ENCODE assay signal across 12 cellular contexts in genomic region chr4:137531121-137531520, GRCh38. TPM values are rescaled to one million over a fixed set of nuclear protein-coding genes. Genes with fewer than 3 reads are reported as not detected.
DNase-seq lines count a peak whose midpoint lies in the region; TF ChIP-seq lines count a peak whose summit lies in the region.
"Had no signal": no experiment of that assay in that cellular context is flagged by ENCODE, and none has a peak within 500 bp of the region (broad histone marks: within the 10 kb centered on the region; RNA-seq: fewer than 3 reads in every experiment).

No MANE protein-coding gene starts in this region.

- peak; percentile 14 to 50 (median 35) for TF ChIP-seq CTCF in uterus (IDR thresholded peaks at IDR 0.05)

- intact Hi-C loops in uterus (cut with DNase I; ENCODE audit: low total_unique reads), result no loop called here
- intact Hi-C loops in posterior vena cava (cut with DNase I), result loop anchor here in 1 of 2 donors (10.0 kb wide), 1 partner anchor 276 kb away; no protein-coding TSS in a partner anchor

- no peaks in the 10 kb centered on the region for H3K36me3 ChIP-seq in esophagus (ENCODE audit: control insufficient read depth in 2 of 2, insufficient read depth in 2 of 2, low read length in 1 of 2)
- peaks cover 0 to 13% of the 10 kb centered on the region in 2 donors for H3K36me3 ChIP-seq in muscle layer of duodenum (ENCODE audit: control insufficient read depth in 1 of 2, insufficient read depth in 2 of 2, low read length in 2 of 2)
- H3K36me3 ChIP-seq in uterus, result no peaks in the 10 kb centered on the region

- H3K27ac ChIP-seq in esophagus (ENCODE audit: low read depth in 2 of 2, low read length in 1 of 2), result peak overlapping the region in 1 of 2 donors; percentile 24
- H3K27ac ChIP-seq in muscle layer of duodenum (ENCODE audit: low read length), result peak overlapping the region; percentile 94
- H3K27ac ChIP-seq in uterus, result peak overlapping the region; percentile 86 to 95
- H3K27ac ChIP-seq: HL-60 had no signal

- H3K9me3 ChIP-seq in esophagus (ENCODE audit: control insufficient read depth in 2 of 2, insufficient read depth in 1 of 2, low read depth in 1 of 2, low read length in 1 of 2) (no peaks in the 10 kb centered on the region), muscle layer of duodenum (ENCODE audit: control insufficient read depth in 1 of 2, low read length in 2 of 2) (no peaks in the 10 kb centered on the region), uterus (no peaks in the 10 kb centered on the region)

- DNase-seq in NCI-H748 (lab: John Stamatoyannopoulos, UW; ENCODE audit: unreplicated experiment), result peak; percentile 34
- no peak for DNase-seq in NCI-H748 treated with DMSO at 0.1 percent for 48 hours (lab: John Stamatoyannopoulos, UW)
- DNase-seq in uterus, result peak in 1 of 2 donors; percentile 49
- DNase-seq in posterior vena cava (ENCODE audit: low spot score), result no peak
- DNase-seq in activated naive CD4-positive, alpha-beta T cell (lab: John Stamatoyannopoulos, UW), result no peak
- no peak for DNase-seq in KG1 (lab: John Stamatoyannopoulos, UW)
- DNase-seq: activated naive CD4-positive, alpha-beta T cell treated with anti-CD3 and anti-CD28 coated beads, Interleukin-2, amount 10 ng/mL, durations not matched to agents 7 days and 5 days; stimulated activated naive B cell treated with anti-CD40 and anti-IgM and Interleukin-4, amounts not matched to agents 10 μg/mL and 1 μg/mL and 100 μg/mL, for 72 hours; T-cell had no signal

- H3K27me3 ChIP-seq in esophagus (ENCODE audit: control insufficient read depth in 1 of 2, insufficient read depth in 2 of 2, low read length in 2 of 2), result no peaks in the 10 kb centered on the region
- H3K27me3 ChIP-seq in muscle layer of duodenum (ENCODE audit: low read depth, low read length), result no peaks in the 10 kb centered on the region
- no peaks in the 10 kb centered on the region for H3K27me3 ChIP-seq in uterus

- WGBS in esophagus, 2 donors, result 11 to 24% methylated on average over 5 of the region's 5 CpGs

- H3K4me3 ChIP-seq in esophagus (ENCODE audit: low read depth in 1 of 2, low read length in 2 of 2) (peak overlapping the region; percentile 53 to 68), muscle layer of duodenum (ENCODE audit: low read depth in 1 of 2, low read length in 2 of 2) (peak overlapping the region; percentile 91 to 92), uterus (peak overlapping the region; percentile 60 to 63)

- no peaks in the 10 kb centered on the region for H3K4me1 ChIP-seq in esophagus (ENCODE audit: control insufficient read depth in 2 of 2, insufficient read depth in 2 of 2, low read length in 1 of 2)
- H3K4me1 ChIP-seq in muscle layer of duodenum (ENCODE audit: control insufficient read depth in 1 of 2, insufficient read depth in 2 of 2, low read length in 2 of 2), result peaks cover 0 to 11% of the 10 kb centered on the region in 2 donors
- H3K4me1 ChIP-seq in uterus, result no peaks in the 10 kb centered on the region

- TF ChIP-seq POLR2A in uterus (IDR thresholded peaks at IDR 0.05), result no peak

RNA-seq across cellular contexts. Expression of gene PCDH18, which starts 1.2 kb away (rescaled TPM):
- 1 to 10 TPM in 1 of 2 donors, under 1 TPM in 1; 0.75 to 1.8 TPM for polyA plus RNA-seq in esophagus
- total RNA-seq in uterus (100 to 1,000 TPM in 2 of 4 donors, 10 to 100 TPM in 2; 27.5 to 258 (median 107) TPM), posterior vena cava (10 to 100 TPM; 19.6 to 33.7 TPM)
